In genomic region chr19:7709932-7710460, GRCh38 we compare ENCODE assay signal across 1 cellular context.
A peak's percentile ranks its signal among the peaks of the same experiment; 100 is the strongest.
TF ChIP-seq lines count a peak whose summit lies in the region.

No MANE protein-coding gene starts in this region.

TF ChIP-seq in GM12878, 131 proteins besides CTCF, POLR2A, EP300 and RAD21:
- TF ChIP-seq IKZF2 (IDR thresholded peaks at IDR 0.05) (peak; percentile 24 to 34; a peak in 1 of 4 replicates), EED (IDR thresholded peaks at IDR 0.05; ENCODE audit: low read depth) (peak; percentile 75), DPF2 (IDR thresholded peaks at IDR 0.05) (0 out of 2 replicates have a peak, but pooled peaks have one; percentile 30), NRF1 (conservative IDR thresholded peaks at IDR 0.05; ENCODE audit: low read depth, low read length) (no peak), SREBF2 (IDR thresholded peaks at IDR 0.05; ENCODE audit: low read length) (no peak), IKZF1 (conservative IDR thresholded peaks at IDR 0.05) (peak; percentile 63), CREB1 (IDR thresholded peaks at IDR 0.05; ENCODE audit: low read depth) (no peak), CBFB (IDR thresholded peaks at IDR 0.05; ENCODE audit: low read depth) (no peak), SUZ12 (IDR thresholded peaks at IDR 0.05; ENCODE audit: unreplicated experiment) (no peak), RUNX3 (IDR thresholded peaks at IDR 0.05; ENCODE audit: low read length) (0 out of 2 replicates have a peak, but pooled peaks have one; percentile 6), NBN (IDR thresholded peaks at IDR 0.05) (no peak), EGR1 (IDR thresholded peaks at IDR 0.05; ENCODE audit: borderline replicate concordance in 1 of 2, low read depth in 2 of 2, low read length in 2 of 2) (peak in 1 of 2 experiments; percentile 33; a peak in 1 of 3 replicates), STAT1 (conservative IDR thresholded peaks at IDR 0.05) (no peak), ZNF217 (IDR thresholded peaks at IDR 0.05) (peak; percentile 46; the same call in 1 of the 2 replicates), RBBP5 (conservative IDR thresholded peaks at IDR 0.05) (no peak), STAT3 (IDR thresholded peaks at IDR 0.05; ENCODE audit: low read depth, low read length) (no peak), MEF2B (IDR thresholded peaks at IDR 0.05; ENCODE audit: partially characterized antibody, poor library complexity, severe bottlenecking) (peak; percentile 66)
